2 cellular contexts compared by ENCODE assay signal in the genomic region with DNA sequence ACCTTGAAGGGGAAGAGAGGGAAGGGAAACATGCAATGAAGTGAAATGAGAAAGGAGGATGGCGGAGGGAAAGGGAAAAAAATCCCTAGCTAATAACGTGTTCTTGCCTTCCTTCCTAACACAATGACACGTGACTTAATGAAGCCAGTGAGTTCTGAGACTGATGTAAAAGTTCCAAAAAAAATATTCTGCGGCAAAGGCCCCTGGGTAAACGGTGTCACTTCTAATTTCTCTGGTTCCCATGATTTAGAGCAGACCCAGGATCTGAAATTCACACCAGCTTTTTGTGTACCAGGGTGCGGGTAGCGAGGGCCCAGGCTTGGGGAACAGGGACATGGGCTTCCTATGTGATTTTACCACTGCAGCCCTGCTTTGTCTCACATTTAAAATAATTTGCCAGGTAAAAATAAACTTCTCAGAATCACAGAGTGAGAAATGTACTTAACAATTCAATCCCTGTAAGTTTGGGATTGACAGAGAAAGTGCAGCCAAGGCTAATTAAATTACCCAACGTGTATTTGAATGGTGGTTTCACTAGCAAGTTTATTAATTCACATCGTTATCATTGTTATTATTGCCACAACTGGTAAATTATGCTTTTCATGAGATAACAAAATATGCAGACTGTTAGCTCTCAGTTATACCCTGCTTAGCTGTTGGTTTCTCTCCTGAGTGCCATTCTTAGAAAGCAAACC.
A peak's percentile ranks its signal among the peaks of the same experiment; 100 is the strongest.
TF ChIP-seq lines count a peak whose summit lies in the region.

No MANE protein-coding gene starts in this region.

TF ChIP-seq in GM23338, 12 proteins besides CTCF, POLR2A, EP300 and RAD21:
- TF ChIP-seq EZH2 (IDR thresholded peaks at IDR 0.05; ENCODE audit: low read depth, unreplicated experiment) (no peak), ZNF114 (CRISPR knock-in tag; IDR thresholded peaks at IDR 0.05) (no peak), STAT1 (IDR thresholded peaks at IDR 0.05; ENCODE audit: unreplicated experiment) (no peak)
TF ChIP-seq in GM23338: peak in this region for 0.

TF ChIP-seq in SK-N-SH, 30 proteins besides CTCF, POLR2A, EP300 and RAD21:
- TF ChIP-seq TCF12 (IDR thresholded peaks at IDR 0.05) = peak; percentile 68
- peak; percentile 56 for TF ChIP-seq GATA2 (CRISPR knock-in tag; IDR thresholded peaks at IDR 0.05)
- TF ChIP-seq NFIC (IDR thresholded peaks at IDR 0.05; ENCODE audit: borderline replicate concordance) = no peak
